ENCODE assay signal across 8 cellular contexts in genomic region chr18:42113529-42114191, GRCh38.
DNase-seq lines count a peak whose midpoint lies in the region; ATAC-seq, FAIRE-seq and TF ChIP-seq lines count a peak whose summit lies in the region.

No MANE protein-coding gene starts in this region.

- no peaks in the 10 kb centered on the region for H3K4me1 ChIP-seq in PC-3 (ENCODE audit: insufficient read depth, low read length)

- no peaks in the 10 kb centered on the region for H3K9me3 ChIP-seq in PC-3 (ENCODE audit: low read length)

- no peak for TF ChIP-seq POLR2A in GM12892 (IDR thresholded peaks at IDR 0.05; ENCODE audit: low read depth, low read length)

- no peaks in the 10 kb centered on the region for H3K9me2 ChIP-seq in PC-3 (replicated peaks; ENCODE audit: low read length)

- no peaks in the 10 kb centered on the region for H3K27me3 ChIP-seq in PC-3 (ENCODE audit: low read length)

- H3K27ac Mint-ChIP-seq in nephron progenitor cell: no peak overlapping the region

- peaks cover 6% of the 10 kb centered on the region for H3K9me3 Mint-ChIP-seq in nephron progenitor cell

- no peak for DNase-seq in PC-3
- peak; percentile 47 for DNase-seq in fibroblast of the conjunctiva (ENCODE audit: low read depth)
- no peak for DNase-seq in GM12892 (ENCODE audit: insufficient read length)
- DNase-seq in occipital lobe (lab: John Stamatoyannopoulos, UW): no peak
- no peak for DNase-seq in nephron progenitor cell
- DNase-seq in Right ventricle myocardium inferior (ENCODE audit: missing footprints): no peak

- no peak overlapping the region for H3K27ac ChIP-seq in PC-3 (ENCODE audit: low read length)

- no peak overlapping the region for H3K4me3 ChIP-seq in PC-3 (ENCODE audit: low read length)

- intact Hi-C loops in PC-3 (cut with micrococcal nuclease): loop anchor here (1.0 to 5.0 kb wide), 6 partner anchors 61 to 1449 kb away; no protein-coding TSS in a partner anchor
- intact Hi-C loops in Right ventricle myocardium inferior (cut with DNase I): loop anchor here (1.0 to 5.0 kb wide), 2 partner anchors 185 to 1159 kb away; no protein-coding TSS in a partner anchor

- TF ChIP-seq CTCF in PC-3 (conservative IDR thresholded peaks at IDR 0.05; ENCODE audit: low read depth, low read length) (no peak), nephron progenitor cell (IDR thresholded peaks at IDR 0.05) (no peak)

- peaks cover 4% of the 10 kb centered on the region for H3K36me3 Mint-ChIP-seq in nephron progenitor cell (ENCODE audit: low read depth)

- no peaks in the 10 kb centered on the region for H4K20me1 ChIP-seq in PC-3 (ENCODE audit: low read length)

- H3F3A ChIP-seq in PC-3 (ENCODE audit: low read length, unreplicated experiment): no peaks in the 10 kb centered on the region

- H3K4me3 Mint-ChIP-seq in nephron progenitor cell: no peak overlapping the region

- ATAC-seq in GM18508 (IDR thresholded peaks at IDR 0.05; ENCODE audit: insufficient read depth, unreplicated experiment) (peak; percentile 53), HG02759 (IDR thresholded peaks at IDR 0.05; ENCODE audit: unreplicated experiment) (peak; percentile 49), PC-3 (peak; percentile 23; the same call in 1 of the 2 replicates), Right ventricle myocardium inferior (no peak)

- H2AFZ ChIP-seq in PC-3 (ENCODE audit: low read length): peak overlapping the region; percentile 83

- CTCF ChIA-PET in PC-3 (lab: Charles Lee): interaction anchor here (1.0 to 1.2 kb wide), 2 partner anchors 62 to 1158 kb away, joined by 4 to 5 read pairs; no protein-coding TSS in a partner anchor

- no peak overlapping the region for H3K9ac ChIP-seq in PC-3 (ENCODE audit: low read length)

- H3K79me2 ChIP-seq in PC-3 (ENCODE audit: low read length): no peaks in the 10 kb centered on the region

- H3K36me3 ChIP-seq in PC-3 (ENCODE audit: low read depth, low read length): no peaks in the 10 kb centered on the region

- TSS peak; percentile 33 for BruUV-seq in PC-3 (replicated peaks; lab: Mats Ljungman, UMichigan)

- peaks cover 21% of the 10 kb centered on the region for H3K4me1 Mint-ChIP-seq in nephron progenitor cell

- H3K4me2 ChIP-seq in PC-3 (ENCODE audit: low read length): no peak overlapping the region

- H3K27me3 Mint-ChIP-seq in nephron progenitor cell (ENCODE audit: low read depth, poor library complexity): no peaks in the 10 kb centered on the region

- no peak for FAIRE-seq in GM12892 (lab: Jason Lieb, UNC)

- POLR2A ChIA-PET in PC-3 (lab: Charles Lee; ENCODE audit: unreplicated experiment): no interaction called here
